8 cellular contexts compared by ENCODE assay signal in genomic region chr5:40681351-40682311, GRCh38. TPM values are rescaled to one million over a fixed set of nuclear protein-coding genes. Genes with fewer than 3 reads are reported as not detected.
DNase-seq lines count a peak whose midpoint lies in the region; ATAC-seq and TF ChIP-seq lines count a peak whose summit lies in the region.

No MANE protein-coding gene starts in this region.

- H3K4me3 Mint-ChIP-seq in CD14-positive monocyte (peak overlapping the region; percentile 100), T-helper 17 cell (peak overlapping the region; percentile 97)

- H2BK15ac ChIP-seq in mesendoderm (replicated peaks; ENCODE audit: low read depth) = no peak overlapping the region

- no peak overlapping the region for H4K5ac ChIP-seq in mesendoderm (ENCODE audit: low read length)

- DNase-seq in CD14-positive monocyte (ENCODE audit: low spot score) = peak; percentile 65
- DNase-seq in T-helper 17 cell = peak in 1 of 3 donors; percentile 22
- DNase-seq in mesendoderm = peak; percentile 46
- DNase-seq in testis = peak; percentile 34
- DNase-seq in MM.1S = no peak

- H3K4me3 ChIP-seq in HEK293 (ENCODE audit: low read depth, low read length) = peak overlapping the region; percentile 86
- H3K4me3 ChIP-seq in duodenal mucosa (ENCODE audit: low read depth in 1 of 2, low read length in 2 of 2) = peak overlapping the region; percentile 94 to 98
- H3K4me3 ChIP-seq in mesendoderm (ENCODE audit: low read length) = peak overlapping the region; percentile 16
- H3K4me3 ChIP-seq in testis = peak overlapping the region; percentile 62 to 65
- no peak overlapping the region for H3K4me3 ChIP-seq in MM.1S (ENCODE audit: low read length)

- H3K9ac ChIP-seq in duodenal mucosa (ENCODE audit: low read depth in 1 of 2, low read length in 2 of 2) = peak overlapping the region; percentile 94 to 96
- H3K9ac ChIP-seq in mesendoderm (ENCODE audit: low read length) = peak overlapping the region; percentile 34
- no peak overlapping the region for H3K9ac ChIP-seq in MM.1S (ENCODE audit: low read length)

- H3K27me3 Mint-ChIP-seq in CD14-positive monocyte (ENCODE audit: low read depth in 3 of 3) (no peaks in the 10 kb centered on the region), T-helper 17 cell (no peaks in the 10 kb centered on the region)

- H3K4me2 ChIP-seq in mesendoderm (ENCODE audit: low read length) (peak overlapping the region; percentile 69), MM.1S (ENCODE audit: low read depth, low read length) (no peak overlapping the region)

- H3K4ac ChIP-seq in mesendoderm (ENCODE audit: low read depth, low read length) = no peak overlapping the region

- H2BK5ac ChIP-seq in mesendoderm (ENCODE audit: low read length) = no peak overlapping the region

- TF ChIP-seq POLR2A in testis (IDR thresholded peaks at IDR 0.05) = no peak

- no CpG with 5 or more reads among the region's 71 CpGs for WGBS in mesendoderm (ENCODE audit: extremely low coverage, insufficient coverage, low lambda C conversion rate)
- 12 to 20% methylated on average over 45 to 71 of the region's 71 CpGs for WGBS in testis, 2 donors

- no peaks in the 10 kb centered on the region for H3K9me2 ChIP-seq in MM.1S (replicated peaks; ENCODE audit: insufficient read depth, low read length)

- ATAC-seq in T-helper 17 cell (no peak), HG03457 (IDR thresholded peaks at IDR 0.05; ENCODE audit: unreplicated experiment) (no peak)

- no peaks in the 10 kb centered on the region for H3K27me3 ChIP-seq in duodenal mucosa (ENCODE audit: control insufficient read depth in 1 of 2, insufficient read depth in 2 of 2, low read length in 2 of 2)
- peaks cover 11% of the 10 kb centered on the region for H3K27me3 ChIP-seq in mesendoderm (ENCODE audit: insufficient read depth, low read length, poor library complexity)
- no peaks in the 10 kb centered on the region for H3K27me3 ChIP-seq in testis
- H3K27me3 ChIP-seq in MM.1S (replicated peaks; ENCODE audit: insufficient read depth, low read length) = no peaks in the 10 kb centered on the region

- H3K4me1 ChIP-seq in HEK293 (ENCODE audit: control insufficient read depth, insufficient read depth, low read length) (peaks cover 31% of the 10 kb centered on the region), duodenal mucosa (ENCODE audit: control insufficient read depth in 1 of 2, insufficient read depth in 2 of 2, low read length in 2 of 2) (peaks cover 24 to 25% of the 10 kb centered on the region in 2 donors), mesendoderm (ENCODE audit: control insufficient read depth, low read depth, low read length) (peaks cover 3% of the 10 kb centered on the region), testis (peaks cover 4% of the 10 kb centered on the region), MM.1S (ENCODE audit: low read length) (peaks cover 16% of the 10 kb centered on the region)

- no peaks in the 10 kb centered on the region for H3K79me1 ChIP-seq in mesendoderm (ENCODE audit: low read length)

- H3K36me3 Mint-ChIP-seq in CD14-positive monocyte (peaks cover 37 to 44% of the 10 kb centered on the region in 2 donors), T-helper 17 cell (ENCODE audit: low read depth) (peaks cover 17% of the 10 kb centered on the region)

- H2AK5ac ChIP-seq in mesendoderm (ENCODE audit: low read length) = no peak overlapping the region

- H3K4me1 Mint-ChIP-seq in CD14-positive monocyte = peaks cover 66% of the 10 kb centered on the region
- H3K4me1 Mint-ChIP-seq in T-helper 17 cell = peaks cover 58% of the 10 kb centered on the region

- H2AFZ ChIP-seq in MM.1S (ENCODE audit: low read length) = no peak overlapping the region

- CTCF ChIA-PET in HEK293 (lab: Yijun Ruan, JAX) = interaction anchor here (0.6 kb wide), 2 partner anchors 33 to 205 kb away, joined by 3 read pairs; no protein-coding TSS in a partner anchor

- no peak overlapping the region for H3K18ac ChIP-seq in mesendoderm (ENCODE audit: low read length)

- peaks cover 0 to 2% (median 0%) of the 10 kb centered on the region in 7 donors for H3K9me3 Mint-ChIP-seq in CD14-positive monocyte

- intact Hi-C loops in CD14-positive monocyte (cut with micrococcal nuclease) = loop anchor here (5.0 to 10.0 kb wide), 5 partner anchors 73 to 277 kb away; partner anchors contain the start of gene TTC33 (in 1 of the 2)
- intact Hi-C loops in testis (cut with DNase I; ENCODE audit: low total_unique reads) = no loop called here

- TF ChIP-seq CTCF in CD14-positive monocyte (IDR thresholded peaks at IDR 0.05) (no peak), HEK293 (tag by site-specific recombination; IDR thresholded peaks at IDR 0.05) (no peak), testis (IDR thresholded peaks at IDR 0.05) (no peak), MM.1S (IDR thresholded peaks at IDR 0.05; ENCODE audit: low read length) (no peak)

- POLR2A ChIA-PET in HEK293 (lab: Yijun Ruan, JAX) = interaction anchor here (1.1 kb wide), 1 partner anchor 271 kb away, joined by 3 read pairs; no protein-coding TSS in a partner anchor

- H3K79me2 ChIP-seq in mesendoderm (ENCODE audit: control insufficient read depth, insufficient read depth, low read length) (no peaks in the 10 kb centered on the region), MM.1S (ENCODE audit: low read length) (peaks cover 8% of the 10 kb centered on the region)

- H3K56ac ChIP-seq in mesendoderm (ENCODE audit: low read length) = peak overlapping the region; percentile 81

- H3K27ac Mint-ChIP-seq in CD14-positive monocyte (peak overlapping the region; percentile 77 to 98 (median 91)), T-helper 17 cell (peak overlapping the region; percentile 98)

- peak overlapping the region; percentile 29 for H3K23ac ChIP-seq in mesendoderm (ENCODE audit: low read length)

- H3F3A ChIP-seq in MM.1S (ENCODE audit: insufficient read depth, low read length) = peaks cover 26% of the 10 kb centered on the region

- H2BK120ac ChIP-seq in mesendoderm (ENCODE audit: low read depth, low read length) = no peak overlapping the region

- H3K9me3 ChIP-seq in HEK293 (ENCODE audit: control insufficient read depth, insufficient read depth, low read depth, low read length) (no peaks in the 10 kb centered on the region), T-helper 17 cell (ENCODE audit: control insufficient read depth, low read length, poor library complexity, severe bottlenecking) (no peaks in the 10 kb centered on the region), duodenal mucosa (ENCODE audit: control insufficient read depth in 1 of 2, low read length in 2 of 2) (no peaks in the 10 kb centered on the region), testis (no peaks in the 10 kb centered on the region), MM.1S (replicated peaks; ENCODE audit: insufficient read depth, low read length) (no peaks in the 10 kb centered on the region)

- H3K27ac ChIP-seq in HEK293 (ENCODE audit: extremely low read depth, low read depth, low read length) (peak overlapping the region; percentile 28; the same call in 1 of the 2 replicates), duodenal mucosa (ENCODE audit: low read depth, low read length) (peak overlapping the region; percentile 87), mesendoderm (ENCODE audit: low read depth, low read length) (no peak overlapping the region), testis (no peak overlapping the region), MM.1S (ENCODE audit: low read length) (no peak overlapping the region)

- peaks cover 0 to 12% of the 10 kb centered on the region in 2 experiments; a peak in 2 of 3 replicates for H3K36me3 ChIP-seq in HEK293 (ENCODE audit: control insufficient read depth in 2 of 2, insufficient read depth in 1 of 2, low read length in 2 of 2)
- peaks cover 8 to 13% of the 10 kb centered on the region in 2 donors for H3K36me3 ChIP-seq in duodenal mucosa (ENCODE audit: control insufficient read depth in 1 of 2, insufficient read depth in 2 of 2, low read length in 2 of 2)
- H3K36me3 ChIP-seq in mesendoderm (ENCODE audit: control insufficient read depth, insufficient read depth, low read length) = no peaks in the 10 kb centered on the region
- H3K36me3 ChIP-seq in testis (ENCODE audit: low read depth, missing control alignments) = no peaks in the 10 kb centered on the region
- H3K36me3 ChIP-seq in MM.1S (replicated peaks; ENCODE audit: insufficient read depth, low read length) = no peaks in the 10 kb centered on the region

- H4K20me1 ChIP-seq in MM.1S (ENCODE audit: insufficient read depth, low read length) = no peaks in the 10 kb centered on the region

- no peak overlapping the region for H4K8ac ChIP-seq in mesendoderm (ENCODE audit: low read depth, low read length)

TF ChIP-seq in HEK293, 187 proteins besides CTCF, POLR2A, EP300 and RAD21:
- no peak for TF ChIP-seq PRDM1 (tag by site-specific recombination; IDR thresholded peaks at IDR 0.05)
- no peak for TF ChIP-seq ZNF10 (tag by site-specific recombination; IDR thresholded peaks at IDR 0.05)
- TF ChIP-seq ZNF791 (tag by site-specific recombination; IDR thresholded peaks at IDR 0.05) = no peak
- TF ChIP-seq ZNF16 (tag by site-specific recombination; IDR thresholded peaks at IDR 0.05; ENCODE audit: low read depth) = no peak
- TF ChIP-seq RBAK (tag by site-specific recombination; IDR thresholded peaks at IDR 0.05) = no peak
- no peak for TF ChIP-seq REPIN1 (tag by site-specific recombination; IDR thresholded peaks at IDR 0.05; ENCODE audit: low read depth)

RNA-seq across cellular contexts. Expression of gene PTGER4, which starts 1.9 kb away (rescaled TPM):
- polyA plus RNA-seq in CD14-positive monocyte = 10 to 100 TPM; 44.4 to 64.3 TPM
- 100 to 1,000 TPM; 314 to 339 TPM for total RNA-seq in T-helper 17 cell
- polyA plus RNA-seq in mesendoderm (2013, experiment 1 of 2) = 3.7 TPM
- 3.9 TPM for polyA plus RNA-seq in mesendoderm (2013, experiment 2 of 2)
- 10 to 100 TPM; 10.1 to 10.4 TPM for total RNA-seq in testis
- polyA plus RNA-seq in testis (ENCODE audit: insufficient read depth, low read depth, low replicate concordance) = 8.7 TPM

Comparison
In these comparisons a context has a peak if more than half of its experiments do, and no peak if none do; other contexts are left out.
1. H3K27ac ChIP-seq: peak in HEK293 (single experiment) and duodenal mucosa (single experiment); none in mesendoderm (single experiment), testis (0 of 2) and MM.1S (single experiment).
2. RNA of gene PTGER4, which starts 1.9 kb away (total RNA-seq): 314 to 339 TPM in T-helper 17 cell; 10.1 to 10.4 TPM in testis; every median in the first group is over 10 times any median in the second.